In genomic region chr10:84193846-84194423, GRCh38 we compare ENCODE assay signal across 9 cellular contexts. TPM values are rescaled to one million over a fixed set of nuclear protein-coding genes. Genes with fewer than 3 reads are reported as not detected.
DNase-seq lines count a peak whose midpoint lies in the region; ATAC-seq and TF ChIP-seq lines count a peak whose summit lies in the region.
"Had no signal": no experiment of that assay in that cellular context is flagged by ENCODE, and none has a peak within 500 bp of the region (broad histone marks: within the 10 kb centered on the region; RNA-seq: fewer than 3 reads in every experiment).

No MANE protein-coding gene starts in this region.

- TF ChIP-seq POLR2A in esophagus muscularis mucosa (IDR thresholded peaks at IDR 0.05; ENCODE audit: low read depth) (no peak), sigmoid colon (IDR thresholded peaks at IDR 0.05) (no peak)

- 25% methylated on average over 5 of the region's 5 CpGs for WGBS in esophagus muscularis mucosa
- WGBS in sigmoid colon, 2 donors: 16 to 33% methylated on average over 5 of the region's 5 CpGs

- no peaks in the 10 kb centered on the region for H3K36me3 Mint-ChIP-seq in activated T-helper 1 cell treated with anti-CD3 and anti-CD28 coated beads, Interleukin-12 subunit alpha, Interleukin-12 subunit beta, Interleukin-2, Interleukin-4 antibody, amounts not matched to agents 30 ng/mL and 10 ng/mL and 1 ng/mL, durations not matched to agents 14 hours and 24 hours and 36 hours (ENCODE audit: low read depth)

- H3K9me3 Mint-ChIP-seq in activated T-helper 1 cell treated with anti-CD3 and anti-CD28 coated beads, Interleukin-12 subunit alpha, Interleukin-12 subunit beta, Interleukin-2, Interleukin-4 antibody, amounts not matched to agents 30 ng/mL and 10 ng/mL and 1 ng/mL, durations not matched to agents 14 hours and 24 hours and 36 hours: no peaks in the 10 kb centered on the region

- no peak for TF ChIP-seq CTCF in esophagus muscularis mucosa (IDR thresholded peaks at IDR 0.05)
- TF ChIP-seq CTCF in sigmoid colon (IDR thresholded peaks at IDR 0.05): no peak

- H3K27me3 ChIP-seq in HUES48 (ENCODE audit: control insufficient read depth, insufficient read depth, low read length) (peaks cover 48% of the 10 kb centered on the region), esophagus muscularis mucosa (peaks cover 0 to 82% (median 23%) of the 10 kb centered on the region in 4 donors), sigmoid colon (peaks cover 0 to 44% (median 14%) of the 10 kb centered on the region in 3 donors)

- H3K4me3 ChIP-seq in HUES48 (ENCODE audit: low read depth, low read length) (peak overlapping the region; percentile 74), esophagus muscularis mucosa (peak overlapping the region; percentile 51 to 56 (median 52)), sigmoid colon (peak overlapping the region; percentile 16 to 57 (median 46))

- ATAC-seq in GM18508 (IDR thresholded peaks at IDR 0.05; ENCODE audit: insufficient read depth, unreplicated experiment) (peak; percentile 8), GM18861 (IDR thresholded peaks at IDR 0.05; ENCODE audit: unreplicated experiment) (no peak)

- intact Hi-C loops in esophagus muscularis mucosa (cut with DNase I): no loop called here
- intact Hi-C loops in sigmoid colon (cut with DNase I): no loop called here
- intact Hi-C loops in activated T-helper 1 cell treated with anti-CD3 and anti-CD28 coated beads, Interleukin-12 subunit alpha, Interleukin-12 subunit beta, Interleukin-2, Interleukin-4 antibody, amounts not matched to agents 30 ng/mL and 10 ng/mL and 1 ng/mL, durations not matched to agents 14 hours and 24 hours and 36 hours (cut with micrococcal nuclease): loop anchor here (5.0 kb wide), 1 partner anchor 37 kb away; no protein-coding TSS in a partner anchor

- H3K27me3 Mint-ChIP-seq in activated T-helper 1 cell treated with anti-CD3 and anti-CD28 coated beads, Interleukin-12 subunit alpha, Interleukin-12 subunit beta, Interleukin-2, Interleukin-4 antibody, amounts not matched to agents 30 ng/mL and 10 ng/mL and 1 ng/mL, durations not matched to agents 14 hours and 24 hours and 36 hours (ENCODE audit: insufficient read depth): peaks cover 42% of the 10 kb centered on the region

- H3K9ac ChIP-seq in HUES48 (ENCODE audit: low read depth, low read length): no peak overlapping the region

- H3K27ac ChIP-seq in HUES48 (ENCODE audit: low read depth, low read length) (no peak overlapping the region), esophagus muscularis mucosa (replicated peaks in 1 of 4) (no peak overlapping the region), sigmoid colon (no peak overlapping the region)

- TF ChIP-seq EP300 in esophagus muscularis mucosa (IDR thresholded peaks at IDR 0.05): no peak
- no peak for TF ChIP-seq EP300 in sigmoid colon (IDR thresholded peaks at IDR 0.05)

- no peaks in the 10 kb centered on the region for H3K36me3 ChIP-seq in HUES48 (ENCODE audit: control insufficient read depth, insufficient read depth, low read length)
- H3K36me3 ChIP-seq in esophagus muscularis mucosa: no peaks in the 10 kb centered on the region
- no peaks in the 10 kb centered on the region for H3K36me3 ChIP-seq in sigmoid colon

- H3K9me3 ChIP-seq in HUES48 (ENCODE audit: control insufficient read depth, insufficient read depth, low read length) (no peaks in the 10 kb centered on the region), esophagus muscularis mucosa (no peaks in the 10 kb centered on the region), sigmoid colon (no peaks in the 10 kb centered on the region)

- no peak for DNase-seq in esophagus muscularis mucosa (ENCODE audit: extremely low spot score)
- peak; percentile 33 for DNase-seq in sigmoid colon
- no peak for DNase-seq in activated T-helper 1 cell treated with anti-CD3 and anti-CD28 coated beads, Interleukin-12 subunit alpha, Interleukin-12 subunit beta, Interleukin-2, Interleukin-4 antibody, amounts not matched to agents 30 ng/mL and 10 ng/mL and 1 ng/mL, durations not matched to agents 14 hours and 24 hours and 36 hours (ENCODE audit: low spot score)
- no peak for DNase-seq in 8988T
- DNase-seq in kidney glomerular epithelial cell (lab: John Stamatoyannopoulos, UW): no peak

- H3K4me1 ChIP-seq in HUES48 (ENCODE audit: control insufficient read depth, insufficient read depth, low read length) (peaks cover 3% of the 10 kb centered on the region; the same call in 1 of the 2 replicates), esophagus muscularis mucosa (peaks cover 6 to 19% (median 15%) of the 10 kb centered on the region in 4 donors), sigmoid colon (peaks cover 0 to 42% (median 33%) of the 10 kb centered on the region in 4 donors)

- no peak overlapping the region for H3K27ac Mint-ChIP-seq in activated T-helper 1 cell treated with anti-CD3 and anti-CD28 coated beads, Interleukin-12 subunit alpha, Interleukin-12 subunit beta, Interleukin-2, Interleukin-4 antibody, amounts not matched to agents 30 ng/mL and 10 ng/mL and 1 ng/mL, durations not matched to agents 14 hours and 24 hours and 36 hours

- H3K4me3 Mint-ChIP-seq in activated T-helper 1 cell treated with anti-CD3 and anti-CD28 coated beads, Interleukin-12 subunit alpha, Interleukin-12 subunit beta, Interleukin-2, Interleukin-4 antibody, amounts not matched to agents 30 ng/mL and 10 ng/mL and 1 ng/mL, durations not matched to agents 14 hours and 24 hours and 36 hours: no peak overlapping the region

- peaks cover 10% of the 10 kb centered on the region for H3K4me1 Mint-ChIP-seq in activated T-helper 1 cell treated with anti-CD3 and anti-CD28 coated beads, Interleukin-12 subunit alpha, Interleukin-12 subunit beta, Interleukin-2, Interleukin-4 antibody, amounts not matched to agents 30 ng/mL and 10 ng/mL and 1 ng/mL, durations not matched to agents 14 hours and 24 hours and 36 hours (ENCODE audit: low read depth)

RNA-seq across cellular contexts. Expression of gene CDHR1, which starts 0.4 kb away (rescaled TPM):
- total RNA-seq in esophagus muscularis mucosa: under 1 TPM in 3 of 4 donors, not detected in 1; under 0.01 to 0.17 (median 0.06) TPM
- total RNA-seq in sigmoid colon: 1 to 10 TPM in 1 of 4 donors, under 1 TPM in 3; 0.27 to 3.0 (median 0.34) TPM
- 10 to 100 TPM in 1 of 3 donors, 1 to 10 TPM in 2; 2.4 to 26.6 (median 6.2) TPM for polyA plus RNA-seq in sigmoid colon
- 0.47 and 0.66 TPM in 2 replicates for total RNA-seq in activated T-helper 1 cell treated with anti-CD3 and anti-CD28 coated beads, Interleukin-12 subunit alpha, Interleukin-12 subunit beta, Interleukin-2, Interleukin-4 antibody, amounts not matched to agents 30 ng/mL and 10 ng/mL and 1 ng/mL, durations not matched to agents 14 hours and 24 hours and 36 hours

RNA-seq across cellular contexts. Expression of gene GPR15LG, which starts 20.3 kb away (rescaled TPM):
- not detected for total RNA-seq in esophagus muscularis mucosa
- not detected for total RNA-seq in sigmoid colon
- 100 to 1,000 TPM; 293 to 652 (median 324) TPM for polyA plus RNA-seq in sigmoid colon
- total RNA-seq in activated T-helper 1 cell treated with anti-CD3 and anti-CD28 coated beads, Interleukin-12 subunit alpha, Interleukin-12 subunit beta, Interleukin-2, Interleukin-4 antibody, amounts not matched to agents 30 ng/mL and 10 ng/mL and 1 ng/mL, durations not matched to agents 14 hours and 24 hours and 36 hours: not detected in 2 replicates
- total RNA-seq: activated CD8-positive, alpha-beta memory T cell treated with anti-CD3 and anti-CD28 coated beads for 36 hours had no signal

RNA-seq across cellular contexts. Expression of gene LRIT2, which starts 31.4 kb away (rescaled TPM):
- total RNA-seq in esophagus muscularis mucosa (under 1 TPM in 1 of 4 donors, not detected in 3; 0.19 TPM), sigmoid colon (not detected)
- polyA plus RNA-seq in sigmoid colon: under 1 TPM in 1 of 3 donors, not detected in 2; 0.03 TPM
- total RNA-seq in activated T-helper 1 cell treated with anti-CD3 and anti-CD28 coated beads, Interleukin-12 subunit alpha, Interleukin-12 subunit beta, Interleukin-2, Interleukin-4 antibody, amounts not matched to agents 30 ng/mL and 10 ng/mL and 1 ng/mL, durations not matched to agents 14 hours and 24 hours and 36 hours: not detected in 2 replicates
- total RNA-seq: activated CD8-positive, alpha-beta memory T cell treated with anti-CD3 and anti-CD28 coated beads for 36 hours had no signal

RNA-seq across cellular contexts. Expression of gene LRIT1, which starts 47.4 kb away (rescaled TPM):
- total RNA-seq in esophagus muscularis mucosa (not detected), sigmoid colon (not detected)
- polyA plus RNA-seq in sigmoid colon: not detected
- total RNA-seq in activated T-helper 1 cell treated with anti-CD3 and anti-CD28 coated beads, Interleukin-12 subunit alpha, Interleukin-12 subunit beta, Interleukin-2, Interleukin-4 antibody, amounts not matched to agents 30 ng/mL and 10 ng/mL and 1 ng/mL, durations not matched to agents 14 hours and 24 hours and 36 hours: not detected in 2 replicates
- total RNA-seq: activated CD8-positive, alpha-beta memory T cell treated with anti-CD3 and anti-CD28 coated beads for 36 hours had no signal

RNA-seq across cellular contexts. Expression of gene RGR, which starts 50.9 kb away (rescaled TPM):
- total RNA-seq in esophagus muscularis mucosa (1 to 10 TPM in 2 of 4 donors, under 1 TPM in 1, not detected in 1; 0.33 to 2.5 (median 1.4) TPM), sigmoid colon (1 to 10 TPM in 2 of 4 donors, under 1 TPM in 1, not detected in 1; 0.82 to 3.6 (median 1.4) TPM)
- not detected for polyA plus RNA-seq in sigmoid colon
- total RNA-seq in activated T-helper 1 cell treated with anti-CD3 and anti-CD28 coated beads, Interleukin-12 subunit alpha, Interleukin-12 subunit beta, Interleukin-2, Interleukin-4 antibody, amounts not matched to agents 30 ng/mL and 10 ng/mL and 1 ng/mL, durations not matched to agents 14 hours and 24 hours and 36 hours: not detected in 2 replicates
- total RNA-seq: activated CD8-positive, alpha-beta memory T cell treated with anti-CD3 and anti-CD28 coated beads for 36 hours had no signal
